In genomic region chr13:75986818-75987217, GRCh38 we compare ENCODE assay signal across 11 cellular contexts.
A peak's percentile ranks its signal among the peaks of the same experiment; 100 is the strongest.
DNase-seq lines count a peak whose midpoint lies in the region; ATAC-seq lines count a peak whose summit lies in the region.
"Had no signal": no experiment of that assay in that cellular context is flagged by ENCODE, and none has a peak within 500 bp of the region (broad histone marks: within the 10 kb centered on the region; RNA-seq: fewer than 3 reads in every experiment).

No MANE protein-coding gene starts in this region.

- H3K36me3 Mint-ChIP-seq in activated CD8-positive, alpha-beta T cell treated with anti-CD3 and anti-CD28 coated beads, Interleukin-2, amount 10 ng/mL, durations not matched to agents 7 days and 5 days (ENCODE audit: low read depth) = no peaks in the 10 kb centered on the region

- H3K4me1 Mint-ChIP-seq in activated CD8-positive, alpha-beta T cell treated with anti-CD3 and anti-CD28 coated beads, Interleukin-2, amount 10 ng/mL, durations not matched to agents 7 days and 5 days (ENCODE audit: low read depth) = no peaks in the 10 kb centered on the region

- peak; percentile 99 for ATAC-seq in GM18870 (IDR thresholded peaks at IDR 0.05; ENCODE audit: unreplicated experiment)
- peak; percentile 98 for ATAC-seq in GM21528 (IDR thresholded peaks at IDR 0.05; ENCODE audit: low FRiP score, unreplicated experiment)
- peak; percentile 99 for ATAC-seq in HG03103 (IDR thresholded peaks at IDR 0.05; ENCODE audit: low read depth, unreplicated experiment)
- ATAC-seq in activated CD8-positive, alpha-beta T cell treated with anti-CD3 and anti-CD28 coated beads, Interleukin-2, amount 10 ng/mL, durations not matched to agents 7 days and 5 days = no peak
- ATAC-seq: activated T-cell treated with anti-CD3 and anti-CD28 coated beads, Interleukin-2, amount 50 U/mL, for 72 hours; left cardiac atrium had no signal

- no peaks in the 10 kb centered on the region for H3K9me3 Mint-ChIP-seq in activated CD8-positive, alpha-beta T cell treated with anti-CD3 and anti-CD28 coated beads, Interleukin-2, amount 10 ng/mL, durations not matched to agents 7 days and 5 days (ENCODE audit: insufficient read depth)
- H3K9me3 Mint-ChIP-seq: T-helper 2 cell treated with Interferon-gamma antibody and Interleukin-4, amounts not matched to agents 5 μg/mL and 100 μg/mL, for 36 hours had no signal

- no peak overlapping the region for H3K27ac Mint-ChIP-seq in activated CD8-positive, alpha-beta T cell treated with anti-CD3 and anti-CD28 coated beads, Interleukin-2, amount 10 ng/mL, durations not matched to agents 7 days and 5 days
- H3K27ac Mint-ChIP-seq: activated T-cell treated with anti-CD3 and anti-CD28 coated beads, Interleukin-2, amount 50 U/mL, for 72 hours; T-helper 2 cell treated with Interferon-gamma antibody and Interleukin-4, amounts not matched to agents 5 μg/mL and 100 μg/mL, for 36 hours had no signal

- no peaks in the 10 kb centered on the region for H3K27me3 Mint-ChIP-seq in activated CD8-positive, alpha-beta T cell treated with anti-CD3 and anti-CD28 coated beads, Interleukin-2, amount 10 ng/mL, durations not matched to agents 7 days and 5 days (ENCODE audit: low read depth)

- H3K4me3 Mint-ChIP-seq in activated CD8-positive, alpha-beta T cell treated with anti-CD3 and anti-CD28 coated beads, Interleukin-2, amount 10 ng/mL, durations not matched to agents 7 days and 5 days = no peak overlapping the region
- H3K4me3 Mint-ChIP-seq: activated T-cell treated with anti-CD3 and anti-CD28 coated beads, Interleukin-2, amount 50 U/mL, for 72 hours; T-helper 2 cell treated with Interferon-gamma antibody and Interleukin-4, amounts not matched to agents 5 μg/mL and 100 μg/mL, for 36 hours had no signal

- DNase-seq in kidney tubule cell (ENCODE audit: low spot score) (peak; percentile 40), NCI-H1105 treated with DMSO at 0.1 percent for 48 hours (lab: John Stamatoyannopoulos, UW) (no peak), HK-2 (ENCODE audit: unreplicated experiment) (no peak), DMS79 treated with DMSO at 0.1 percent for 48 hours (lab: John Stamatoyannopoulos, UW) (no peak)
- DNase-seq in activated CD8-positive, alpha-beta T cell treated with anti-CD3 and anti-CD28 coated beads, Interleukin-2, amount 10 ng/mL, durations not matched to agents 7 days and 5 days = no peak
- DNase-seq: activated T-cell treated with anti-CD3 and anti-CD28 coated beads, Interleukin-2, amount 50 U/mL, for 72 hours; left cardiac atrium had no signal

- POLR2A ChIA-PET in activated CD8-positive, alpha-beta T cell treated with anti-CD3 and anti-CD28 coated beads, Interleukin-2, amount 10 ng/mL, durations not matched to agents 7 days and 5 days (lab: Charles Lee) = no interaction called here

- CTCF ChIA-PET in activated CD8-positive, alpha-beta T cell treated with anti-CD3 and anti-CD28 coated beads, Interleukin-2, amount 10 ng/mL, durations not matched to agents 7 days and 5 days (lab: Charles Lee) = no interaction called here
